8 cellular contexts compared by ENCODE assay signal in genomic region chr5:65412842-65413241, GRCh38.
"Had no signal": no experiment of that assay in that cellular context is flagged by ENCODE, and none has a peak within 500 bp of the region (broad histone marks: within the 10 kb centered on the region; RNA-seq: fewer than 3 reads in every experiment).

No MANE protein-coding gene starts in this region.

- H3K4me2 ChIP-seq: GM23338 had no signal

- DNase-seq: H9, HCEC 1CT, KG1 had no signal

- H3K4me3 ChIP-seq: GM23338, K562 had no signal

- ATAC-seq: GM23338, K562 had no signal

- FAIRE-seq: H1, H54, HTR-8/SVneo, K562 had no signal

- H2AFZ ChIP-seq: GM23338 had no signal
